In the genomic region with DNA sequence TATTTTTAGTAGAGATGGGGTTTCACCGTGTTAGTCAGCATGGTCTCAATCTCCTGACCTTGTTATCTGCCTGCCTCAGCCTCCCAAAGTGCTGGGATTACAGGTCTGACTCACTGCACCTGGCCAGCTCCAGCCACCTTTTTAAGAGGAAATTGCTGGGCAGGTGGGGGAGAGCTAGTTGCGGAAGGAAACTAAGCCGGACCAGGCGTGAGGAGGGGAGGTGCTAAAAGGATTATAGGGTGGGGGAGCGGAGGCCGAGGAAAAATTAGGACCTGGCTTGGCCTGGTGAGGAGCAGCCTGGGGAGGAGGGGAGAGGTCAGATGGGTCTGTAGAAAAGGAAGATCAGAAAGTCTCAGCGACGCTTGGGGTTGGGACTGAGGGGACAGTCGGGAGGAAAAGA, we compare ENCODE assay signal across 1 cellular context. TPM values are rescaled to one million over a fixed set of nuclear protein-coding genes. Genes with fewer than 3 reads are reported as not detected.
"Had no signal": no experiment of that assay in that cellular context is flagged by ENCODE, and none has a peak within 500 bp of the region (broad histone marks: within the 10 kb centered on the region; RNA-seq: fewer than 3 reads in every experiment).

No MANE protein-coding gene starts in this region.

RNA-seq across cellular contexts. Expression of a gene that starts 29.4 kb away (rescaled TPM):
- total RNA-seq: OCI-LY7 had no signal
